ENCODE assay signal across 12 cellular contexts in the genomic region with DNA sequence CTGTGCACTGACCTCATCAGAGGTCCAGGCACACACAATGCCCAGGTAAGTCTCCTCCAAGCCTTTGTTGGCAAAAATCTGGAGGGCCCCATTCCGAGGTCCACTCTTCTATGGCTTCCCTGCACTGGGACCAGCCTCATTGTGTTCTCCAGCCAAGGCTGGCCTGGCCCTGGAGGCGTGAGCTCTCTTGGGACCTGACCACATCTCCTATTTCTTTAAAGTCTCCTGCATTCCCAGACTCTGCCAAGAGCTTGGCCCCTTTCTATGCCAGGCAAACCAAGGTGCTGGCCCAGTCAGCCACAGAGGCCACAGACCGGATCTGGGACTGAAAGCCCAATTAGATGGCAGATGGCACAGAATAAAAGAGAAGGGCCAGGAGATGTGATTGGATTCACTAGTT.
"Had no signal": no experiment of that assay in that cellular context is flagged by ENCODE, and none has a peak within 500 bp of the region (broad histone marks: within the 10 kb centered on the region; RNA-seq: fewer than 3 reads in every experiment).

No MANE protein-coding gene starts in this region.

- H3K27me3 Mint-ChIP-seq: activated naive CD8-positive, alpha-beta T cell treated with anti-CD3 and anti-CD28 coated beads, Interleukin-2, amount 50 U/mL, for 24 hours; progenitor cell of endocrine pancreas had no signal

- H3K4me3 ChIP-seq: esophagus muscularis mucosa, right atrium auricular region, suprapubic skin had no signal

- H3K27ac Mint-ChIP-seq: activated naive CD4-positive, alpha-beta T cell treated with anti-CD3 and anti-CD28 coated beads for 36 hours; activated naive CD8-positive, alpha-beta T cell treated with anti-CD3 and anti-CD28 coated beads, Interleukin-2, amount 50 U/mL, for 24 hours; natural killer cell; progenitor cell of endocrine pancreas had no signal

- H3K4me1 Mint-ChIP-seq: natural killer cell had no signal

- ATAC-seq: activated naive CD8-positive, alpha-beta T cell treated with anti-CD3 and anti-CD28 coated beads, Interleukin-2, amount 50 U/mL, for 24 hours; natural killer cell had no signal

- H3K36me3 Mint-ChIP-seq: natural killer cell had no signal

- H3K27me3 ChIP-seq: esophagus muscularis mucosa, right atrium auricular region, suprapubic skin had no signal

- DNase-seq: activated CD4-positive, alpha-beta T cell treated with anti-CD3 and anti-CD28 coated beads, Interleukin-2, amount 50 U/mL, for 4 hours; activated CD4-positive, CD25-positive, alpha-beta regulatory T cell; activated naive CD4-positive, alpha-beta T cell treated with anti-CD3 and anti-CD28 coated beads for 36 hours; activated naive CD8-positive, alpha-beta T cell treated with anti-CD3 and anti-CD28 coated beads, Interleukin-2, amount 50 U/mL, for 24 hours; activated T-cell treated with anti-CD3 and anti-CD28 coated beads for 4 hours; natural killer cell; stimulated activated CD4-positive, alpha-beta T cell treated with anti-CD3 and anti-CD28 coated beads, Interleukin-4, amount 100 ng/mL, for 24 hours; stimulated activated naive CD4-positive, alpha-beta T cell treated with Interleukin-2 at 50 U/mL for 16 hours had no signal

- H3K9me3 ChIP-seq: esophagus muscularis mucosa, right atrium auricular region, suprapubic skin had no signal

- H3K36me3 ChIP-seq: suprapubic skin had no signal

- H3K27ac ChIP-seq: esophagus muscularis mucosa, right atrium auricular region, suprapubic skin had no signal

- H3K4me3 Mint-ChIP-seq: activated naive CD4-positive, alpha-beta T cell treated with anti-CD3 and anti-CD28 coated beads for 36 hours; activated naive CD8-positive, alpha-beta T cell treated with anti-CD3 and anti-CD28 coated beads, Interleukin-2, amount 50 U/mL, for 24 hours; natural killer cell had no signal

- H3K9me3 Mint-ChIP-seq: activated naive CD4-positive, alpha-beta T cell treated with anti-CD3 and anti-CD28 coated beads for 36 hours; activated naive CD8-positive, alpha-beta T cell treated with anti-CD3 and anti-CD28 coated beads, Interleukin-2, amount 50 U/mL, for 24 hours; natural killer cell had no signal
